ENCODE assay signal across 10 cellular contexts in the genomic region with DNA sequence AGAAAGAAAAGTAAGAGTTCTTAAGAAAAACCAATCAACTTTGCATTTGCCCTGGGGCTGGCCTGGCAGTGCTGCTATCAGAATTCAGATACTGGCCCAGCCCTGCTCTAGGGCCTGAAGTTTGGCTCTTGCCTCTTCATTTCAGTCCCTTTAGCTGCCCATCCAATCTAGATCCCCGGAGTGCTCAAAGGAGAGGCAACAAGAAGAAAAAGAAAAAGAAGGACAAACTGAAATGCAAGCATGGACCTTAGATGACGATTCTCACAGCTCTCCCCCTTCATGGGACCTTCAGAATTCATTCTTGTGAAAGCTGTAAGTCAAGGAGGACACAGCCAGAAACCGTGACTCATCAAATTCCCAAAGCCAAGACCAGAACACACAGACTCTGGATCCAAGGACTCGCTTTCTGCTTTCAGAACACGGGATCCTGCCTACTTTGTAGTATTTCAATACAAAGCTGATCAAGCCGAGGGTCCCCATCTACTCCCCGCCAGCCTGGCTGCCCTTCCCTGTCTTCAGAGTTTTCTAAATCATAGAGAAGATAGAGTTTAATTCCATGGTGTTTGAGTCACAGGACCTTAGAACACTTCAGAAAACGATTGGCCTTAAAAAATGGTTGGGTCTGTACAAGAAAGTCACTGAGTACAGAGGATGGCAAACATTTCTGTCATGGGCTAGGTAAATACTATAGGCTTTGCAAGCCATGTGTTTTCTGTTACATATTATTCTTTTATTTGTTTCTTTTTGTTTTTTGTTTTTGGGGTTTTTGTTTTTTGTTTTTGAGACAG.
DNase-seq lines count a peak whose midpoint lies in the region; ATAC-seq and TF ChIP-seq lines count a peak whose summit lies in the region.
"Had no signal": no experiment of that assay in that cellular context is flagged by ENCODE, and none has a peak within 500 bp of the region (broad histone marks: within the 10 kb centered on the region; RNA-seq: fewer than 3 reads in every experiment).

No MANE protein-coding gene starts in this region.

- ATAC-seq in HG02938 (IDR thresholded peaks at IDR 0.05; ENCODE audit: unreplicated experiment) (no peak), HG03025 (IDR thresholded peaks at IDR 0.05; ENCODE audit: low FRiP score, unreplicated experiment) (no peak), HG02642 (IDR thresholded peaks at IDR 0.05; ENCODE audit: poor library complexity, unreplicated experiment) (no peak)

- H3K4me1 ChIP-seq in iPS-20b (ENCODE audit: insufficient read depth, low read length): 0 out of 2 replicates have a peak, but pooled peaks cover 10% of the 10 kb centered on the region

- TF ChIP-seq CTCF in astrocyte of the spinal cord (IDR thresholded peaks at IDR 0.05; ENCODE audit: low read depth, low read length): no peak

- H3K27ac ChIP-seq in iPS-20b (ENCODE audit: low read length) (peak overlapping the region; percentile 9), skin epidermis (peak overlapping the region in 13 of 21 experiments; percentile 4 to 78 (median 63))

- peaks cover 3% of the 10 kb centered on the region; the same call in 1 of the 2 replicates for H3K36me3 ChIP-seq in iPS-20b (ENCODE audit: insufficient read depth, low read depth, low read length)

- no peaks in the 10 kb centered on the region for H3K27me3 ChIP-seq in iPS-20b (ENCODE audit: insufficient read depth, low read length)

- no peaks in the 10 kb centered on the region for H3K9me3 ChIP-seq in iPS-20b (ENCODE audit: insufficient read depth, low read depth, low read length)

- DNase-seq in H4 (ENCODE audit: low spot score): peak; percentile 79
- peak; percentile 82 for DNase-seq in astrocyte of the spinal cord (ENCODE audit: low read depth, low spot score)
- DNase-seq in GOT3 (lab: John Stamatoyannopoulos, UW): no peak
- DNase-seq: activated CD8-positive, alpha-beta memory T cell treated with anti-CD3 and anti-CD28 coated beads, Interleukin-2, amount 50 U/mL, for 48 hours; naive B cell had no signal

- H3K4me3 ChIP-seq in astrocyte of the spinal cord (ENCODE audit: low read depth, low read length) (no peak overlapping the region), iPS-20b (ENCODE audit: low read length) (no peak overlapping the region), skin epidermis (no peak overlapping the region)

- peak overlapping the region; percentile 19; the same call in 1 of the 2 replicates for H3K9ac ChIP-seq in iPS-20b (ENCODE audit: low read depth, low read length)

- in situ Hi-C loops in astrocyte of the spinal cord (cut with HindIII; ENCODE audit: low sequenced_read_pairs): no loop called here
